ENCODE assay signal across 34 cellular contexts in genomic region chr15:97473615-97474014, GRCh38.
"Had no signal": no experiment of that assay in that cellular context is flagged by ENCODE, and none has a peak within 500 bp of the region (broad histone marks: within the 10 kb centered on the region; RNA-seq: fewer than 3 reads in every experiment).

No MANE protein-coding gene starts in this region.

- H3K4me3 ChIP-seq: MG63 had no signal

- DNase-seq: Karpas-422, Kasumi-1, MG63, MM.1S, MV-4-11, NCI-H1048, NCI-H1092, NCI-H1092 treated with DMSO at 0.1 percent for 48 hours, NCI-H1105, NCI-H1105 treated with DMSO at 0.1 percent for 48 hours, NCI-H1417, NCI-H1417 treated with DMSO at 0.1 percent for 48 hours, NCI-H1436, NCI-H1436 treated with DMSO at 0.1 percent for 48 hours, NCI-H146, NCI-H1694, NCI-H1694 treated with DMSO at 0.1 percent for 48 hours, NCI-H187, NCI-H187 treated with DMSO at 0.1 percent for 48 hours, NCI-H1930, NCI-H2029, NCI-H2029 treated with DMSO at 0.1 percent for 48 hours, NCI-H2081, NCI-H2081 treated with DMSO at 0.1 percent for 48 hours, NCI-H2107, NCI-H2171, NCI-H2171 treated with DMSO at 0.1 percent for 48 hours, NCI-H2227 treated with DMSO at 0.1 percent for 48 hours, NCI-H226, NCI-H345, NCI-H446, NCI-H446 treated with DMSO at 0.1 percent for 48 hours, NCI-H510A, NCI-H510A treated with DMSO at 0.1 percent for 48 hours had no signal

- H3K27me3 ChIP-seq: MG63 had no signal

- H3K36me3 ChIP-seq: MG63 had no signal
